Comparison of ENCODE assay signal across 1 cellular context in the genomic region with DNA sequence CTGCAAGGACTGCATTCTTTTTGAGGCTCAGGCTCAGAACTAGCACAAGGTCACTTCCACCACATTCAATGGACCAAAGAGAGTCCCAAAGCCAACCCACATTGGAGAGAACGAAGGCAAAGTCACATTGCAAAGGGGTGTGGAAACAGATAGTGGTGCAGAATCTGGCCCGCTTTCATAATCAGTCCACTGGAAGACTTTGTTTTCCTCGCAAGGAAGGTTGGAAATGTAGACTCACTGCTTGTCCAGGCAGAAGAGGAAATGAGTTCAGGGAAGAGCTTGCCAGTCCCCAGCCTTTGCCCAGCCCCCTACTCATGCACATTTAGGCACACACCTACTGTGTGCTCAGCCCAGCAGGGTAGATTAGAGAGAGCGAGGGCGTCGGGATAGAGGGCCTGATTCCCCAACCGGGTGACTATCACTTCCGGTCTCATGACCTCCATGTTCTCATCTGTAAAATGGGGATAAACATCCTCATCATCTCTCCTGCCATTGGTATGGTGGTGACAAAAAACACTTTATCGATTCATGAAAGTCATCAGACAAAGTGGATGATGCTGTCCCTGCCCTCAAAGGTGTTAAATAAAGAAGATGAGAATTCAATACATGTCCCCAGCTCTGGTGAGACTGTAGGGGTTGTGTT.
TF ChIP-seq lines count a peak whose summit lies in the region.

No MANE protein-coding gene starts in this region.

TF ChIP-seq in endothelial cell of umbilical vein, 7 proteins besides CTCF, POLR2A, EP300 and RAD21 (continued from another document):
- TF ChIP-seq, protein P1, sequence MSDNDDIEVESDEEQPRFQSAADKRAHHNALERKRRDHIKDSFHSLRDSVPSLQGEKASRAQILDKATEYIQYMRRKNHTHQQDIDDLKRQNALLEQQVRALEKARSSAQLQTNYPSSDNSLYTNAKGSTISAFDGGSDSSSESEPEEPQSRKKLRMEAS (IDR thresholded peaks at IDR 0.05; ENCODE audit: insufficient read depth, insufficient read length): no peak
- no peak for TF ChIP-seq EZH2 (IDR thresholded peaks at IDR 0.05; ENCODE audit: borderline replicate concordance, low read depth, low read length, severe bottlenecking)
- TF ChIP-seq MYC (IDR thresholded peaks at IDR 0.05; ENCODE audit: low read depth, low read length): no peak
- no peak for TF ChIP-seq GATA2 (IDR thresholded peaks at IDR 0.05; ENCODE audit: insufficient read depth, insufficient read length, low read depth, low read length)
- TF ChIP-seq POLR2AphosphoS5 (IDR thresholded peaks at IDR 0.05; ENCODE audit: insufficient read depth, low read depth, low read length): no peak
